ENCODE assay signal across 17 cellular contexts in genomic region chr12:132015686-132016430, GRCh38.
DNase-seq lines count a peak whose midpoint lies in the region; ATAC-seq, FAIRE-seq and TF ChIP-seq lines count a peak whose summit lies in the region.
"Had no signal": no experiment of that assay in that cellular context is flagged by ENCODE, and none has a peak within 500 bp of the region (broad histone marks: within the 10 kb centered on the region; RNA-seq: fewer than 3 reads in every experiment).

No MANE protein-coding gene starts in this region.

- H3K9me3 ChIP-seq in H1 (ENCODE audit: insufficient read depth in 2 of 2, low read depth in 1 of 2, low read length in 1 of 2): no peaks in the 10 kb centered on the region
- H3K9me3 ChIP-seq: BLaER1 treated with 17β-estradiol and CSF1 and Interleukin-3, amounts not matched to agents 10 nM and 100 nM had no signal

- H3K4me3 ChIP-seq in GM23338: no peak overlapping the region
- no peak overlapping the region for H3K4me3 ChIP-seq in H1 (ENCODE audit: extremely low read depth in 1 of 4, insufficient read depth in 2 of 4, low read depth in 3 of 4, low read length in 4 of 4)
- H3K4me3 ChIP-seq: BLaER1 treated with 17β-estradiol and CSF1 and Interleukin-3, amounts not matched to agents 10 nM and 100 nM; GM12878 had no signal

- FAIRE-seq in H1 (lab: Jason Lieb, UNC): no peak
- FAIRE-seq: GM12878 had no signal

- peaks cover 10% of the 10 kb centered on the region for H3K27me3 Mint-ChIP-seq in GM23338 (ENCODE audit: insufficient read depth, low read depth, poor library complexity)
- H3K27me3 Mint-ChIP-seq: CD4-positive, CD25-positive, alpha-beta regulatory T cell had no signal

- H3K9me3 Mint-ChIP-seq in GM23338: no peaks in the 10 kb centered on the region
- H3K9me3 Mint-ChIP-seq: CD4-positive, CD25-positive, alpha-beta regulatory T cell; HFFc6 had no signal

- no peak overlapping the region for H2AK5ac ChIP-seq in H1 (ENCODE audit: low read depth, low read length)

- H3K27ac Mint-ChIP-seq in GM23338: peak overlapping the region; percentile 54; the same call in 1 of the 2 replicates

- H3K36me3 Mint-ChIP-seq in GM23338 (ENCODE audit: low read depth): peaks cover 89% of the 10 kb centered on the region

- H3K4me1 Mint-ChIP-seq in GM23338: peaks cover 2% of the 10 kb centered on the region; the same call in 2 of the 3 replicates

- H2BK120ac ChIP-seq in H1 (replicated peaks; ENCODE audit: low read depth, low read length): no peak overlapping the region

- POLR2A ChIA-PET in H1 (lab: Charles Lee; ENCODE audit: partially characterized antibody): interaction anchor here (0.6 to 1.3 kb wide), 5 partner anchors 8 to 194 kb away, joined by 3 to 5 read pairs (median 3); no protein-coding TSS in a partner anchor

- H3K14ac ChIP-seq in H1 (ENCODE audit: insufficient read length): no peak overlapping the region

- H2AFZ ChIP-seq in GM23338 (no peak overlapping the region), H1 (ENCODE audit: low read length) (no peak overlapping the region)

- no peak overlapping the region for H3K4ac ChIP-seq in H1 (replicated peaks; ENCODE audit: insufficient read length, low read depth, low read length)

- no peak overlapping the region for H3K56ac ChIP-seq in H1 (replicated peaks; ENCODE audit: insufficient read length, low read depth, low read length)

- peak overlapping the region; percentile 25; the same call in 1 of the 2 replicates for H4K8ac ChIP-seq in H1 (ENCODE audit: extremely low read depth, insufficient read depth, low read length)

- H3K79me2 ChIP-seq in GM23338 (replicated peaks; ENCODE audit: insufficient read depth) (no peaks in the 10 kb centered on the region), H1 (ENCODE audit: control insufficient read depth in 1 of 2, insufficient read depth in 2 of 2, low read length in 2 of 2) (no peaks in the 10 kb centered on the region)

- no peaks in the 10 kb centered on the region; the same call in 1 of the 2 replicates for H3F3A ChIP-seq in GM23338 (replicated peaks; ENCODE audit: low read depth)

- H3K36me3 ChIP-seq in GM23338 (ENCODE audit: insufficient read depth): peaks cover 27% of the 10 kb centered on the region
- H3K36me3 ChIP-seq in H1 (ENCODE audit: control insufficient read depth in 2 of 4, insufficient read depth in 4 of 4, low read length in 3 of 4): peaks cover 43 to 82% (median 76%) of the 10 kb centered on the region in 4 experiments; a peak in 7 of 8 replicates

- TF ChIP-seq POLR2A in H1 (IDR thresholded peaks at IDR 0.05; ENCODE audit: control extremely low read depth in 1 of 2, low read depth in 2 of 2, low read length in 2 of 2): no peak

- TF ChIP-seq EP300 in H1 (IDR thresholded peaks at IDR 0.05; ENCODE audit: borderline replicate concordance in 1 of 2, low read depth in 2 of 2, low read length in 2 of 2): no peak

- H3K9me2 ChIP-seq in GM23338 (ENCODE audit: insufficient read depth): no peaks in the 10 kb centered on the region

- ATAC-seq in GM23338 (no peak), sciatic nerve (no peak)
- ATAC-seq: GM12878 had no signal

- no peak overlapping the region for H2BK12ac ChIP-seq in H1 (ENCODE audit: low read depth, low read length)

- H3K79me1 ChIP-seq in H1 (ENCODE audit: low read depth, low read length): peaks cover 4% of the 10 kb centered on the region; the same call in 1 of the 2 replicates

- no peak for TF ChIP-seq CTCF in GM23338 (conservative IDR thresholded peaks at IDR 0.05; ENCODE audit: low read depth in 2 of 2)
- no peak for TF ChIP-seq CTCF in H1 (IDR thresholded peaks at IDR 0.05; ENCODE audit: control extremely low read depth in 1 of 3, insufficient read depth in 1 of 3, low read depth in 1 of 3, low read length in 3 of 3)

- 95% methylated on average over 21 of the region's 21 CpGs; no CpG with 5 or more reads in 1 of the 2 experiments for WGBS in H1 (ENCODE audit: extremely low coverage in 1 of 2, insufficient coverage in 1 of 2, insufficient read length in 1 of 2, insufficient replicate concordance in 2 of 2, low coverage in 1 of 2, low lambda C conversion rate in 2 of 2, missing lambda C conversion rate in 1 of 2), 2 experiments

- H3K23ac ChIP-seq in H1 (ENCODE audit: insufficient read length): no peak overlapping the region

- no peak overlapping the region for H2BK15ac ChIP-seq in H1 (ENCODE audit: low read length)

- H4K5ac ChIP-seq in H1 (ENCODE audit: insufficient read length, low read depth, low read length): no peak overlapping the region

- H4K20me1 ChIP-seq in GM23338 (replicated peaks; ENCODE audit: insufficient read depth) (peaks cover 7% of the 10 kb centered on the region; the same call in 1 of the 2 replicates), H1 (replicated peaks in 1 of 2; ENCODE audit: control insufficient read depth in 1 of 2, insufficient read depth in 2 of 2, low read length in 2 of 2) (peaks cover 2 to 23% of the 10 kb centered on the region in 2 experiments)

- DNase-seq in activated effector memory CD4-positive, alpha-beta T cell treated with anti-CD3 and anti-CD28 coated beads, Interleukin-2, amount 50 U/mL, for 16 hours: peak; percentile 49
- DNase-seq in activated effector memory CD4-positive, alpha-beta T cell treated with Interleukin-2 at 50 U/mL for 16 hours: no peak
- DNase-seq in GM23338 (ENCODE audit: low spot score) (no peak), H1 (ENCODE audit: low read depth in 1 of 2, low spot score in 2 of 2) (no peak), sciatic nerve (ENCODE audit: low spot score) (peak; percentile 31), MV-4-11 (lab: John Stamatoyannopoulos, UW) (no peak), COLO668 (lab: John Stamatoyannopoulos, UW; ENCODE audit: unreplicated experiment) (no peak)
- DNase-seq: 8988T; ACHN; Calu3; CD4-positive, CD25-positive, alpha-beta regulatory T cell; DMS 273 treated with DMSO at 0.1 percent for 48 hours; GOT3; HCEC 1CT; HFFc6 had no signal

- H3K27ac ChIP-seq in GM23338 (ENCODE audit: low read depth) (no peak overlapping the region), H1 (ENCODE audit: low read depth, low read length) (no peak overlapping the region)
- H3K27ac ChIP-seq: BLaER1 treated with 17β-estradiol and CSF1 and Interleukin-3, amounts not matched to agents 10 nM and 100 nM had no signal

- intact Hi-C loops in sciatic nerve (cut with DNase I): no loop called here

- H2BK5ac ChIP-seq in H1 (ENCODE audit: low read depth, low read length): no peak overlapping the region

- H3K27me3 ChIP-seq in GM23338 (ENCODE audit: insufficient read depth) (no peaks in the 10 kb centered on the region), H1 (replicated peaks in 1 of 4; ENCODE audit: control insufficient read depth in 3 of 4, extremely low read depth in 1 of 4, insufficient read depth in 3 of 4, low read length in 3 of 4) (no peaks in the 10 kb centered on the region)
- H3K27me3 ChIP-seq: BLaER1 treated with 17β-estradiol and CSF1 and Interleukin-3, amounts not matched to agents 10 nM and 100 nM had no signal

- H3K4me1 ChIP-seq in GM23338 (ENCODE audit: insufficient read depth): no peaks in the 10 kb centered on the region
- no peaks in the 10 kb centered on the region; a peak in 2 of 7 replicates for H3K4me1 ChIP-seq in H1 (replicated peaks in 1 of 4; ENCODE audit: control insufficient read depth in 3 of 4, insufficient read depth in 4 of 4, low read length in 3 of 4)
- H3K4me1 ChIP-seq: BLaER1 treated with 17β-estradiol and CSF1 and Interleukin-3, amounts not matched to agents 10 nM and 100 nM had no signal

- CTCF ChIA-PET in H1 (lab: Charles Lee; ENCODE audit: partially characterized antibody): interaction anchor here (1.0 to 1.1 kb wide), 2 partner anchors 12 to 36 kb away, joined by 3 to 4 read pairs; no protein-coding TSS in a partner anchor

- H3K4me2 ChIP-seq in GM23338 (no peak overlapping the region), H1 (ENCODE audit: insufficient read depth in 1 of 2, low read depth in 2 of 2, low read length in 2 of 2) (no peak overlapping the region)
- H3K4me2 ChIP-seq: BLaER1 treated with 17β-estradiol and CSF1 and Interleukin-3, amounts not matched to agents 10 nM and 100 nM had no signal

- H3K4me3 Mint-ChIP-seq in GM23338: no peak overlapping the region
- H3K4me3 Mint-ChIP-seq: CD4-positive, CD25-positive, alpha-beta regulatory T cell; HFFc6 had no signal

- H4K91ac ChIP-seq in H1 (replicated peaks; ENCODE audit: insufficient read length, low read length): no peak overlapping the region

- no peaks in the 10 kb centered on the region for H3K23me2 ChIP-seq in H1 (ENCODE audit: low read depth, low read length)

- H2BK20ac ChIP-seq in H1 (ENCODE audit: low read length): no peak overlapping the region

- no peak overlapping the region for H3K9ac ChIP-seq in H1 (replicated peaks in 1 of 4; ENCODE audit: extremely low read depth in 1 of 4, low read depth in 3 of 4, low read length in 3 of 4)
- H3K9ac ChIP-seq: BLaER1 treated with 17β-estradiol and CSF1 and Interleukin-3, amounts not matched to agents 10 nM and 100 nM had no signal

- H3K18ac ChIP-seq in H1 (ENCODE audit: extremely low read depth, low read length): no peak overlapping the region

- TF ChIP-seq RAD21 in H1 (IDR thresholded peaks at IDR 0.05 in 1 of 2, conservative IDR thresholded peaks at IDR 0.05 in 1 of 2; ENCODE audit: low read depth in 2 of 2, low read length in 2 of 2): no peak

TF ChIP-seq in GM23338, 12 proteins besides CTCF, POLR2A, EP300 and RAD21:
- TF ChIP-seq JUNB (IDR thresholded peaks at IDR 0.05; ENCODE audit: unreplicated experiment): no peak
- TF ChIP-seq ZNF331 (CRISPR knock-in tag; IDR thresholded peaks at IDR 0.05; ENCODE audit: low read depth): no peak
TF ChIP-seq in GM23338: peak in this region for 0.

TF ChIP-seq in H1, 55 proteins besides CTCF, POLR2A, EP300 and RAD21 (continues in another document):
- TF ChIP-seq BCL11A (IDR thresholded peaks at IDR 0.05; ENCODE audit: low read depth in 2 of 2, low read length in 2 of 2): no peak
- no peak for TF ChIP-seq GTF2F1 (IDR thresholded peaks at IDR 0.05; ENCODE audit: borderline replicate concordance, low read depth, low read length)
- TF ChIP-seq ATF2 (IDR thresholded peaks at IDR 0.05; ENCODE audit: low read length): no peak
- no peak for TF ChIP-seq MAX (IDR thresholded peaks at IDR 0.05)
- TF ChIP-seq SRF (IDR thresholded peaks at IDR 0.05; ENCODE audit: low read depth, low read length): no peak
- TF ChIP-seq ZNF274 (IDR thresholded peaks at IDR 0.05; ENCODE audit: borderline replicate concordance, extremely low read depth, low read length): no peak

Comparison
In these comparisons a context has a peak if more than half of its experiments do, and no peak if none do; other contexts are left out.
1. DNase-seq: peak in activated effector memory CD4-positive, alpha-beta T cell treated with anti-CD3 and anti-CD28 coated beads, Interleukin-2, amount 50 U/mL, for 16 hours (single experiment) and sciatic nerve (single experiment); none in activated effector memory CD4-positive, alpha-beta T cell treated with Interleukin-2 at 50 U/mL for 16 hours (single experiment), GM23338 (single experiment), H1 (0 of 2), MV-4-11 (single experiment) and COLO668 (single experiment).